ENCODE assay signal across 8 cellular contexts in the genomic region with DNA sequence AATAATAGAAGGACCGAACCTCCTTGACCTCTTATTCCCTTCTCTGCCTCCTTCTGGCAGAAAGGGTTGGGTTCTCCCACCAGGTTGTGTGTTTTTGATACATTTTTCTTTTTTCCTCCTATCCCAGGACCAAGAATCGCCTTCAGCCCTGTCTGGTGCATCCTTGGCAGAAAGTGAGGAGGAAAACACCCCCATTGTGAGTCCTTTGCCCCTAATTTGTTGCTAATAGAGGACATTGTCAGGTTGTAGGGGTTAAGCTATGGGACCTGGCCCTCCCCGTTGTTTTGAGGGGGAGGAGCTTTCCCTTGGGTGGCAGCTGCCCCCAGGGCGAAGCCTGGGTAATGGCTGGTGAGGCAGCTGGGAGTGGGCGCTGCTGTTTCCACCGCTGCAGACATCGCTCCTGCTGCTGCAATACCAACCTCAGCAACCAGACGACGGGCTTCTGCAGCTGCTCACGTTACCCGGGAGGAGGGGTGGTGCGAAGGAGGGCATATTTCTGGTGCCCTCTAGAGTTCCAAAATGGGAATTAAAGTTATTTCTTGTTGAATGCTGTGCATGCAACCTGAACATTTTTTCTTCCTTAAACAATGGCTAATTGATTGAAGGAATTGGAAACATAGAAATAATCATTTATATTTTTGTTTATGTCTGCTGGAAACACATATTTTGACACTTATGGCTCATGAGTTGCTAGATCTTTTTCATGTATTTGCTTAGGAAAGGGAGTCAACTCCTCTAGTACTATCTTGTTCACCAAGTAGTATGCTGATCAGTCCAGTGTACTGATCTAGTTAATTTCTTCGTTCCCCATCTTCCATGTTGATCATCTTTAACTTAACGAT. TPM values are rescaled to one million over a fixed set of nuclear protein-coding genes. Genes with fewer than 3 reads are reported as not detected.
A peak's percentile ranks its signal among the peaks of the same experiment; 100 is the strongest.
DNase-seq lines count a peak whose midpoint lies in the region; ATAC-seq and TF ChIP-seq lines count a peak whose summit lies in the region.

No MANE protein-coding gene starts in this region.

- POLR2A ChIA-PET in SK-N-SH (lab: Yijun Ruan, JAX), result interaction anchor here (1.0 to 1.1 kb wide), 2 partner anchors 96 to 108 kb away, joined by 3 to 8 read pairs; a partner anchor contains a TSS

- TF ChIP-seq CTCF in GM10266 (IDR thresholded peaks at IDR 0.05; ENCODE audit: control insufficient read depth, insufficient read depth, low read depth, missing control alignments), result peak; percentile 79
- TF ChIP-seq CTCF in SK-N-SH (IDR thresholded peaks at IDR 0.05), result peak; percentile 81
- peak; percentile 86 to 95 (median 92) for TF ChIP-seq CTCF in ovary (IDR thresholded peaks at IDR 0.05)
- peak; percentile 75 to 98 (median 92) for TF ChIP-seq CTCF in thyroid gland (IDR thresholded peaks at IDR 0.05)

- H3K9me2 ChIP-seq in SK-N-SH, result no peaks in the 10 kb centered on the region

- peaks cover 0 to 14% of the 10 kb centered on the region in 2 donors for H3K36me3 Mint-ChIP-seq in activated naive CD4-positive, alpha-beta T cell treated with anti-CD3 and anti-CD28 coated beads, Interleukin-2, amount 50 U/mL, for 72 hours

- H3K4me1 ChIP-seq in SK-N-SH (ENCODE audit: control insufficient read depth in 1 of 2, insufficient read depth in 2 of 2, low read depth in 1 of 2, low read length in 1 of 2) (peaks cover 19 to 20% of the 10 kb centered on the region in 2 experiments; a peak in 3 of 4 replicates), ovary (ENCODE audit: insufficient read depth) (peaks cover 9% of the 10 kb centered on the region), thyroid gland (peaks cover 18 to 25% of the 10 kb centered on the region in 2 donors)

- no peaks in the 10 kb centered on the region for H3K27me3 ChIP-seq in SK-N-SH (ENCODE audit: insufficient read depth)
- no peaks in the 10 kb centered on the region for H3K27me3 ChIP-seq in ovary
- no peaks in the 10 kb centered on the region for H3K27me3 ChIP-seq in thyroid gland

- CTCF ChIA-PET in SK-N-SH (lab: Yijun Ruan, JAX), result interaction anchor here (0.6 to 1.0 kb wide), 12 partner anchors 9 to 891 kb away, joined by 3 to 11 read pairs (median 3); a partner anchor contains a TSS

- TF ChIP-seq POLR2A in ovary (IDR thresholded peaks at IDR 0.05) (peak; percentile 14), thyroid gland (IDR thresholded peaks at IDR 0.05) (peak in 1 of 2 donors; percentile 83)

- peak; percentile 28 for ATAC-seq in HG02571 (IDR thresholded peaks at IDR 0.05; ENCODE audit: unreplicated experiment)
- ATAC-seq in activated naive CD4-positive, alpha-beta T cell treated with anti-CD3 and anti-CD28 coated beads, Interleukin-2, amount 50 U/mL, for 72 hours, result peak; percentile 49 to 60

- H3K79me2 ChIP-seq in SK-N-SH (ENCODE audit: insufficient read depth), result peaks cover 58% of the 10 kb centered on the region

- TF ChIP-seq EP300 in SK-N-SH (IDR thresholded peaks at IDR 0.05; ENCODE audit: borderline replicate concordance in 1 of 2, low read depth in 1 of 2, low read length in 1 of 2) (peak in 1 of 2 experiments; percentile 41; a peak in 2 of 4 replicates), ovary (IDR thresholded peaks at IDR 0.05) (no peak)

- H3K9me3 ChIP-seq in SK-N-SH (no peaks in the 10 kb centered on the region), ovary (no peaks in the 10 kb centered on the region), thyroid gland (no peaks in the 10 kb centered on the region)

- H3F3A ChIP-seq in SK-N-SH (replicated peaks; ENCODE audit: insufficient read depth), result peaks cover 20% of the 10 kb centered on the region

- H2AFZ ChIP-seq in SK-N-SH (ENCODE audit: low read depth), result peak overlapping the region; percentile 76; the same call in 1 of the 2 replicates

- H4K20me1 ChIP-seq in SK-N-SH (ENCODE audit: insufficient read depth), result peaks cover 45% of the 10 kb centered on the region

- H3K27ac Mint-ChIP-seq in activated naive CD4-positive, alpha-beta T cell treated with anti-CD3 and anti-CD28 coated beads, Interleukin-2, amount 50 U/mL, for 72 hours, result peak overlapping the region; percentile 96 to 98

- H3K4me2 ChIP-seq in SK-N-SH, result peak overlapping the region; percentile 91

- DNase-seq in GM10266 (ENCODE audit: extremely low spot score) (peak; percentile 75), NCI-H1048 (lab: John Stamatoyannopoulos, UW) (peak; percentile 80), SK-N-SH (peak; percentile 77), head of caudate nucleus (peak; percentile 75 to 96 (median 89)), ovary (peak; percentile 79 to 85 (median 81)), thyroid gland (peak; percentile 86 to 90)
- DNase-seq in activated naive CD4-positive, alpha-beta T cell treated with anti-CD3 and anti-CD28 coated beads, Interleukin-2, amount 50 U/mL, for 72 hours (ENCODE audit: low spot score in 2 of 2), result peak; percentile 80 to 84

- peak; percentile 69 for TF ChIP-seq RAD21 in SK-N-SH (IDR thresholded peaks at IDR 0.05; ENCODE audit: low read length)

- 0% methylated on average over 14 of the region's 14 CpGs for WGBS in SK-N-SH (ENCODE audit: low lambda C conversion rate)
- WGBS in ovary, 3 donors, result 4 to 7% (median 5%) methylated on average over 14 of the region's 14 CpGs
- 7 to 8% methylated on average over 14 of the region's 14 CpGs for WGBS in thyroid gland, 2 donors

- peak overlapping the region; percentile 83 for H3K9ac ChIP-seq in SK-N-SH

- H3K9me3 Mint-ChIP-seq in activated naive CD4-positive, alpha-beta T cell treated with anti-CD3 and anti-CD28 coated beads, Interleukin-2, amount 50 U/mL, for 72 hours, result no peaks in the 10 kb centered on the region

- H3K4me3 ChIP-seq in SK-N-SH (ENCODE audit: low read depth in 2 of 2, low read length in 1 of 2) (peak overlapping the region; percentile 76 to 89), ovary (peak overlapping the region; percentile 81), thyroid gland (replicated peaks in 1 of 3) (peak overlapping the region; percentile 11 to 96 (median 68))

- H3K36me3 ChIP-seq in SK-N-SH (replicated peaks in 1 of 2; ENCODE audit: control insufficient read depth in 1 of 2, insufficient read depth in 2 of 2, low read length in 1 of 2), result peaks cover 33 to 44% of the 10 kb centered on the region in 2 experiments
- H3K36me3 ChIP-seq in ovary, result no peaks in the 10 kb centered on the region
- no peaks in the 10 kb centered on the region for H3K36me3 ChIP-seq in thyroid gland

- intact Hi-C loops in head of caudate nucleus (cut with DNase I), result loop anchor here (2.0 to 10.0 kb wide), 3 partner anchors 97 to 325 kb away; a partner anchor contains a TSS
- intact Hi-C loops in ovary (cut with DNase I), result loop anchor here in 3 of 4 donors (2.0 to 10.0 kb wide), 3 partner anchors 95 to 98 kb away; a partner anchor contains a TSS
- intact Hi-C loops in thyroid gland (cut with DNase I), result loop anchor here (5.0 kb wide), 1 partner anchor 178 kb away; a partner anchor contains a TSS

- H3K27ac ChIP-seq in SK-N-SH (ENCODE audit: low read depth in 2 of 2, low read length in 1 of 2) (peak overlapping the region; percentile 84 to 98), ovary (peak overlapping the region; percentile 99), thyroid gland (peak overlapping the region; percentile 96 to 100 (median 98))

TF ChIP-seq in SK-N-SH, 30 proteins besides CTCF, POLR2A, EP300 and RAD21:
- TF ChIP-seq FOXM1 (IDR thresholded peaks at IDR 0.05; ENCODE audit: low read depth) (no peak), MXI1 (IDR thresholded peaks at IDR 0.05; ENCODE audit: low read depth, low read length) (peak; percentile 74; the same call in 1 of the 2 replicates), MEF2A (IDR thresholded peaks at IDR 0.05; ENCODE audit: borderline replicate concordance, low read depth) (no peak), TAF1 (IDR thresholded peaks at IDR 0.05; ENCODE audit: borderline replicate concordance, low read depth, low read length) (peak; percentile 47; the same call in 1 of the 2 replicates), NFIC (IDR thresholded peaks at IDR 0.05; ENCODE audit: borderline replicate concordance) (no peak), SMC3 (IDR thresholded peaks at IDR 0.05; ENCODE audit: low read depth, low read length) (peak; percentile 45), TCF12 (IDR thresholded peaks at IDR 0.05) (peak; percentile 35; the same call in 1 of the 2 replicates), FOXJ3 (CRISPR knock-in tag; IDR thresholded peaks at IDR 0.05) (0 out of 2 replicates have a peak, but pooled peaks have one; percentile 21), CHD2 (IDR thresholded peaks at IDR 0.05; ENCODE audit: low read length, partially characterized antibody) (peak; percentile 87), SIN3A (IDR thresholded peaks at IDR 0.05; ENCODE audit: borderline replicate concordance, low read depth, low read length) (no peak), JUND (IDR thresholded peaks at IDR 0.05) (no peak), POLR2AphosphoS5 (IDR thresholded peaks at IDR 0.05; ENCODE audit: low read depth, low read length) (peak; percentile 37; the same call in 1 of the 2 replicates), RCOR1 (IDR thresholded peaks at IDR 0.05; ENCODE audit: low read length) (peak; percentile 77)
- TF ChIP-seq, protein P1, sequence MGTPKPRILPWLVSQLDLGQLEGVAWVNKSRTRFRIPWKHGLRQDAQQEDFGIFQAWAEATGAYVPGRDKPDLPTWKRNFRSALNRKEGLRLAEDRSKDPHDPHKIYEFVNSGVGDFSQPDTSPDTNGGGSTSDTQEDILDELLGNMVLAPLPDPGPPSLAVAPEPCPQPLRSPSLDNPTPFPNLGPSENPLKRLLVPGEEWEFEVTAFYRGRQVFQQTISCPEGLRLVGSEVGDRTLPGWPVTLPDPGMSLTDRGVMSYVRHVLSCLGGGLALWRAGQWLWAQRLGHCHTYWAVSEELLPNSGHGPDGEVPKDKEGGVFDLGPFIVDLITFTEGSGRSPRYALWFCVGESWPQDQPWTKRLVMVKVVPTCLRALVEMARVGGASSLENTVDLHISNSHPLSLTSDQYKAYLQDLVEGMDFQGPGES (IDR thresholded peaks at IDR 0.05; ENCODE audit: low read depth, low read length), result no peak
- TF ChIP-seq, protein P2, sequence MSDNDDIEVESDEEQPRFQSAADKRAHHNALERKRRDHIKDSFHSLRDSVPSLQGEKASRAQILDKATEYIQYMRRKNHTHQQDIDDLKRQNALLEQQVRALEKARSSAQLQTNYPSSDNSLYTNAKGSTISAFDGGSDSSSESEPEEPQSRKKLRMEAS (IDR thresholded peaks at IDR 0.05; ENCODE audit: low read depth), result peak; percentile 82

RNA-seq across cellular contexts. Expression of a gene that starts 1.5 kb away (rescaled TPM):
- polyA plus RNA-seq in SK-N-SH (2012; rRNA removed) (11.5 and 15.8 TPM in 2 replicates), ovary (10 to 100 TPM; 17.2 to 46.3 TPM)
- polyA plus RNA-seq in SK-N-SH (2012; cell fraction: cytosol; rRNA removed), result 14.0 and 16.6 TPM in 2 replicates
- polyA plus RNA-seq in SK-N-SH (2012; cell fraction: nucleus; rRNA removed), result 23.1 and 56.4 TPM in 2 replicates
- 10 to 100 TPM; 85.1 to 94.0 TPM for total RNA-seq in activated naive CD4-positive, alpha-beta T cell treated with anti-CD3 and anti-CD28 coated beads, Interleukin-2, amount 50 U/mL, for 72 hours
- total RNA-seq in ovary (10 to 100 TPM; 55.0 to 97.6 (median 76.0) TPM), thyroid gland (100 to 1,000 TPM; 100 to 154 (median 117) TPM)

Comparison
In these comparisons a context has a peak if more than half of its experiments do, and no peak if none do; other contexts are left out.
1. Peak in every context shown above with its lines: DNase-seq, ATAC-seq, H3K4me3 ChIP-seq and H3K27ac ChIP-seq.